ENCODE assay signal across 28 cellular contexts in genomic region chr3:167372138-167372537, GRCh38. TPM values are rescaled to one million over a fixed set of nuclear protein-coding genes. Genes with fewer than 3 reads are reported as not detected.
"Had no signal": no experiment of that assay in that cellular context is flagged by ENCODE, and none has a peak within 500 bp of the region (broad histone marks: within the 10 kb centered on the region; RNA-seq: fewer than 3 reads in every experiment).

No MANE protein-coding gene starts in this region.

- H3K4me3 ChIP-seq: PC-9 had no signal

- H3K4me3 Mint-ChIP-seq: activated CD4-positive, alpha-beta memory T cell treated with anti-CD3 and anti-CD28 coated beads, Interleukin-2, amount 10 ng/mL, durations not matched to agents 7 days and 5 days; activated CD4-positive, alpha-beta T cell treated with anti-CD3 and anti-CD28 coated beads for 36 hours; activated naive CD4-positive, alpha-beta T cell treated with anti-CD3 and anti-CD28 coated beads, Interleukin-2, amount 10 ng/mL, durations not matched to agents 7 days and 5 days; activated naive CD8-positive, alpha-beta T cell treated with anti-CD3 and anti-CD28 coated beads for 36 hours; activated T-helper 17 cell treated with anti-CD3 and anti-CD28 coated beads, Interleukin-2, amount 50 U/mL, for 72 hours; T-cell had no signal

- H3K27me3 ChIP-seq: brain microvascular endothelial cell had no signal

- H3K9ac ChIP-seq: KMS-11 had no signal

- H3K27ac ChIP-seq: brain microvascular endothelial cell, KMS-11, PC-9 had no signal

- H2AFZ ChIP-seq: PC-9 had no signal

- FAIRE-seq: TTC549 had no signal

- DNase-seq: activated CD4-positive, alpha-beta memory T cell treated with anti-CD3 and anti-CD28 coated beads, Interleukin-2, amount 10 ng/mL, durations not matched to agents 7 days and 5 days; activated CD4-positive, alpha-beta T cell treated with anti-CD3 and anti-CD28 coated beads for 36 hours; activated CD4-positive, alpha-beta T cell treated with anti-CD3 and anti-CD28 coated beads, Interleukin-2, amount 50 U/mL, for 1 hour; activated CD4-positive, CD25-positive, alpha-beta regulatory T cell; activated gamma-delta T cell; activated naive CD4-positive, alpha-beta T cell treated with anti-CD3 and anti-CD28 coated beads, Interleukin-2, amount 10 ng/mL, durations not matched to agents 7 days and 5 days; activated naive CD8-positive, alpha-beta T cell treated with anti-CD3 and anti-CD28 coated beads for 36 hours; activated T-cell treated with anti-CD3 and anti-CD28 coated beads for 4 hours; activated T-cell treated with anti-CD3 and anti-CD28 coated beads, Interleukin-2, amount 50 U/mL, for 48 hours; brain microvascular endothelial cell; cerebellar nuclear complex; NCI-H1092; NCI-H1417; NCI-H1930; NCI-H2171 treated with DMSO at 0.1 percent for 48 hours; NCI-H226; NCI-H526; NK-92 treated with Interleukin-12 subunit alpha and Interleukin-12 subunit beta, amount 100 ng/mL, for 24 hours; PC-9; SHP77 treated with DMSO at 0.1 percent for 48 hours; T-cell; T-helper 2 cell; T1000 had no signal

- H3K27me3 Mint-ChIP-seq: activated CD4-positive, alpha-beta memory T cell treated with anti-CD3 and anti-CD28 coated beads, Interleukin-2, amount 10 ng/mL, durations not matched to agents 7 days and 5 days; activated naive CD4-positive, alpha-beta T cell treated with anti-CD3 and anti-CD28 coated beads, Interleukin-2, amount 10 ng/mL, durations not matched to agents 7 days and 5 days; T-cell had no signal

- H3K27ac Mint-ChIP-seq: activated CD4-positive, alpha-beta memory T cell treated with anti-CD3 and anti-CD28 coated beads, Interleukin-2, amount 10 ng/mL, durations not matched to agents 7 days and 5 days; activated CD4-positive, alpha-beta T cell treated with anti-CD3 and anti-CD28 coated beads for 36 hours; activated naive CD4-positive, alpha-beta T cell treated with anti-CD3 and anti-CD28 coated beads, Interleukin-2, amount 10 ng/mL, durations not matched to agents 7 days and 5 days; activated naive CD8-positive, alpha-beta T cell treated with anti-CD3 and anti-CD28 coated beads for 36 hours; activated T-helper 17 cell treated with anti-CD3 and anti-CD28 coated beads, Interleukin-2, amount 50 U/mL, for 72 hours; T-cell had no signal

- H3K4me2 ChIP-seq: KMS-11, PC-9 had no signal

- ATAC-seq: activated CD4-positive, alpha-beta T cell treated with anti-CD3 and anti-CD28 coated beads for 36 hours; activated T-helper 17 cell treated with anti-CD3 and anti-CD28 coated beads, Interleukin-2, amount 50 U/mL, for 72 hours; T-cell had no signal

- H3K36me3 ChIP-seq: brain microvascular endothelial cell had no signal

- H3K4me1 Mint-ChIP-seq: activated CD4-positive, alpha-beta memory T cell treated with anti-CD3 and anti-CD28 coated beads, Interleukin-2, amount 10 ng/mL, durations not matched to agents 7 days and 5 days; activated CD4-positive, alpha-beta T cell treated with anti-CD3 and anti-CD28 coated beads for 36 hours; activated naive CD4-positive, alpha-beta T cell treated with anti-CD3 and anti-CD28 coated beads, Interleukin-2, amount 10 ng/mL, durations not matched to agents 7 days and 5 days; activated naive CD8-positive, alpha-beta T cell treated with anti-CD3 and anti-CD28 coated beads for 36 hours; activated T-helper 17 cell treated with anti-CD3 and anti-CD28 coated beads, Interleukin-2, amount 50 U/mL, for 72 hours; T-cell had no signal

- H3K36me3 Mint-ChIP-seq: activated naive CD4-positive, alpha-beta T cell treated with anti-CD3 and anti-CD28 coated beads, Interleukin-2, amount 10 ng/mL, durations not matched to agents 7 days and 5 days; activated naive CD8-positive, alpha-beta T cell treated with anti-CD3 and anti-CD28 coated beads for 36 hours; T-cell had no signal

- H3K9me3 Mint-ChIP-seq: activated CD4-positive, alpha-beta memory T cell treated with anti-CD3 and anti-CD28 coated beads, Interleukin-2, amount 10 ng/mL, durations not matched to agents 7 days and 5 days; activated naive CD4-positive, alpha-beta T cell treated with anti-CD3 and anti-CD28 coated beads, Interleukin-2, amount 10 ng/mL, durations not matched to agents 7 days and 5 days; activated naive CD8-positive, alpha-beta T cell treated with anti-CD3 and anti-CD28 coated beads for 36 hours; activated T-helper 17 cell treated with anti-CD3 and anti-CD28 coated beads, Interleukin-2, amount 50 U/mL, for 72 hours; T-cell had no signal

RNA-seq across cellular contexts. Expression of gene ZBBX, which starts 8.0 kb away (rescaled TPM):
- total RNA-seq: activated CD4-positive, alpha-beta memory T cell treated with anti-CD3 and anti-CD28 coated beads, Interleukin-2, amount 10 ng/mL, durations not matched to agents 7 days and 5 days; activated CD4-positive, alpha-beta T cell treated with anti-CD3 and anti-CD28 coated beads for 36 hours; activated CD8-positive, alpha-beta memory T cell treated with anti-CD3 and anti-CD28 coated beads for 36 hours; activated naive CD8-positive, alpha-beta T cell treated with anti-CD3 and anti-CD28 coated beads for 36 hours; activated T-helper 17 cell treated with anti-CD3 and anti-CD28 coated beads, Interleukin-2, amount 50 U/mL, for 72 hours; MCF 10A; T-cell had no signal
